ENCODE assay signal across 15 cellular contexts in the genomic region with DNA sequence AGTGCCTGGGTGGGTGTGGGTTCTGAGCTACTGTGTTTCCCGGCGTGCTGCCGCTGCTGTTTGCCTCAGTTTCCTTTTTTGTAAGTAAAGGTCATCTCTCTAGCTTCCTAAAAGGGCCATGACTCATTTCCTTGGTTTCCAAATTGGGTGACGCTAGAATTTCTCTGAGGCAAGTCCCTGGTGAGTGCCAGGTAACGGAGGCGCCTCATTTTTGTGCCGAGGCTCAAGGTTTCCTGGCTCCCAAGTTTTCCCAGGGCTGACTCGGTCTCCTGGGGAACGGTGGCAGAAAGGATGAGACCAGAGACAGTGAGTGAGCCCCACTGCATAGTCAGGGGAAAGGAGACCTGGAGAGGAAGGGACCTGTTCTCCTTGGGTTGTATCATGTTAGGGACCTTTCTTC.
"Had no signal": no experiment of that assay in that cellular context is flagged by ENCODE, and none has a peak within 500 bp of the region (broad histone marks: within the 10 kb centered on the region; RNA-seq: fewer than 3 reads in every experiment).

No MANE protein-coding gene starts in this region.

- FAIRE-seq: colon, keratinocyte had no signal

- H3K9me3 Mint-ChIP-seq: natural killer cell had no signal

- ATAC-seq: activated CD4-positive, CD25-positive, alpha-beta regulatory T cell treated with anti-CD3 and anti-CD28 coated beads, Interleukin-2, amount 50 U/mL, for 24 hours; esophagus mucosa; left lobe of liver; natural killer cell; upper lobe of right lung had no signal

- H3K27ac Mint-ChIP-seq: natural killer cell had no signal

- H3K36me3 Mint-ChIP-seq: natural killer cell had no signal

- H3K4me3 Mint-ChIP-seq: natural killer cell had no signal

- DNase-seq: activated CD4-positive, alpha-beta T cell treated with anti-CD3 and anti-CD28 coated beads, Interleukin-2, amount 50 U/mL, for 4 hours; activated naive CD4-positive, alpha-beta T cell; activated T-cell treated with anti-CD3 and anti-CD28 coated beads, Interleukin-2, amount 50 U/mL, for 48 hours; hippocampal formation; natural killer cell; stimulated activated CD4-positive, alpha-beta T cell treated with anti-CD3 and anti-CD28 coated beads, Interleukin-2, amount 100 ng/mL, for 48 hours; stimulated activated naive CD4-positive, alpha-beta T cell treated with Interleukin-2 at 50 U/mL for 16 hours; SW 1271; T-helper 9 cell; upper lobe of right lung had no signal
